1 cellular context compared by ENCODE assay signal in the genomic region with DNA sequence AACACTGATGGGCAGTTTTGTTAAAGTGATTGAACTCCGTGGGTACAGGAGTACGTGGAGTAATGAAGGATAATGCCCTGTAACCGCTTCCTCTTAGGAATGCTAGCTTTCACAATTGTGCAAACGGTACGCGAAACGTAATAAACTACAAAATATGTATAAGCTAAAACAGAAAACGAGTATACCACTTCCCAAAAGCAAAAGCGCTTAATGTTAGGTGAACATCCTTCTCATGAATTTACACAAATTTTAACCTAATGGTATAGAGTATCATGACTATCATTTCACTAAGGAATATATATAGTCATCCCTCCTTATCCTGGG.
TF ChIP-seq lines count a peak whose summit lies in the region.

No MANE protein-coding gene starts in this region.

TF ChIP-seq in HepG2, 621 proteins besides CTCF, POLR2A, EP300 and RAD21:
- TF ChIP-seq ZNF550 (CRISPR knock-in tag; IDR thresholded peaks at IDR 0.05; ENCODE audit: borderline replicate concordance) (no peak), KDM3A (CRISPR knock-in tag; IDR thresholded peaks at IDR 0.05; ENCODE audit: low read depth) (no peak), REPIN1 (CRISPR knock-in tag; IDR thresholded peaks at IDR 0.05; ENCODE audit: borderline replicate concordance, low read depth) (no peak), SP2 (CRISPR knock-in tag; IDR thresholded peaks at IDR 0.05) (no peak), ZNF562 (CRISPR knock-in tag; IDR thresholded peaks at IDR 0.05; ENCODE audit: borderline replicate concordance) (no peak), ZNF317 (CRISPR knock-in tag; IDR thresholded peaks at IDR 0.05) (0 out of 2 replicates have a peak, but pooled peaks have one; percentile 29), SMAD9 (CRISPR knock-in tag; IDR thresholded peaks at IDR 0.05) (no peak), TBL1XR1 (IDR thresholded peaks at IDR 0.05; ENCODE audit: borderline replicate concordance, low read length, partially characterized antibody) (peak; percentile 2), PRDM10 (CRISPR knock-in tag; IDR thresholded peaks at IDR 0.05; ENCODE audit: low read depth) (0 out of 2 replicates have a peak, but pooled peaks have one; percentile 3), PRPF4 (IDR thresholded peaks at IDR 0.05; ENCODE audit: low read depth, low read length, poor library complexity, severe bottlenecking) (no peak), ZGPAT (CRISPR knock-in tag; IDR thresholded peaks at IDR 0.05) (no peak)
- TF ChIP-seq, protein P1, sequence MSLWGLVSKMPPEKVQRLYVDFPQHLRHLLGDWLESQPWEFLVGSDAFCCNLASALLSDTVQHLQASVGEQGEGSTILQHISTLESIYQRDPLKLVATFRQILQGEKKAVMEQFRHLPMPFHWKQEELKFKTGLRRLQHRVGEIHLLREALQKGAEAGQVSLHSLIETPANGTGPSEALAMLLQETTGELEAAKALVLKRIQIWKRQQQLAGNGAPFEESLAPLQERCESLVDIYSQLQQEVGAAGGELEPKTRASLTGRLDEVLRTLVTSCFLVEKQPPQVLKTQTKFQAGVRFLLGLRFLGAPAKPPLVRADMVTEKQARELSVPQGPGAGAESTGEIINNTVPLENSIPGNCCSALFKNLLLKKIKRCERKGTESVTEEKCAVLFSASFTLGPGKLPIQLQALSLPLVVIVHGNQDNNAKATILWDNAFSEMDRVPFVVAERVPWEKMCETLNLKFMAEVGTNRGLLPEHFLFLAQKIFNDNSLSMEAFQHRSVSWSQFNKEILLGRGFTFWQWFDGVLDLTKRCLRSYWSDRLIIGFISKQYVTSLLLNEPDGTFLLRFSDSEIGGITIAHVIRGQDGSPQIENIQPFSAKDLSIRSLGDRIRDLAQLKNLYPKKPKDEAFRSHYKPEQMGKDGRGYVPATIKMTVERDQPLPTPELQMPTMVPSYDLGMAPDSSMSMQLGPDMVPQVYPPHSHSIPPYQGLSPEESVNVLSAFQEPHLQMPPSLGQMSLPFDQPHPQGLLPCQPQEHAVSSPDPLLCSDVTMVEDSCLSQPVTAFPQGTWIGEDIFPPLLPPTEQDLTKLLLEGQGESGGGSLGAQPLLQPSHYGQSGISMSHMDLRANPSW (CRISPR knock-in tag; IDR thresholded peaks at IDR 0.05; ENCODE audit: borderline replicate concordance): no peak
- TF ChIP-seq, protein P2, sequence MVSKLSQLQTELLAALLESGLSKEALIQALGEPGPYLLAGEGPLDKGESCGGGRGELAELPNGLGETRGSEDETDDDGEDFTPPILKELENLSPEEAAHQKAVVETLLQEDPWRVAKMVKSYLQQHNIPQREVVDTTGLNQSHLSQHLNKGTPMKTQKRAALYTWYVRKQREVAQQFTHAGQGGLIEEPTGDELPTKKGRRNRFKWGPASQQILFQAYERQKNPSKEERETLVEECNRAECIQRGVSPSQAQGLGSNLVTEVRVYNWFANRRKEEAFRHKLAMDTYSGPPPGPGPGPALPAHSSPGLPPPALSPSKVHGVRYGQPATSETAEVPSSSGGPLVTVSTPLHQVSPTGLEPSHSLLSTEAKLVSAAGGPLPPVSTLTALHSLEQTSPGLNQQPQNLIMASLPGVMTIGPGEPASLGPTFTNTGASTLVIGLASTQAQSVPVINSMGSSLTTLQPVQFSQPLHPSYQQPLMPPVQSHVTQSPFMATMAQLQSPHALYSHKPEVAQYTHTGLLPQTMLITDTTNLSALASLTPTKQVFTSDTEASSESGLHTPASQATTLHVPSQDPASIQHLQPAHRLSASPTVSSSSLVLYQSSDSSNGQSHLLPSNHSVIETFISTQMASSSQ (IDR thresholded peaks at IDR 0.05; ENCODE audit: low read depth): no peak
- TF ChIP-seq, protein P2 (CRISPR knock-in tag; IDR thresholded peaks at IDR 0.05; ENCODE audit: borderline replicate concordance): no peak
TF ChIP-seq in HepG2: peak in this region for 3.
